Comparison of ENCODE assay signal across 1 cellular context in the genomic region with DNA sequence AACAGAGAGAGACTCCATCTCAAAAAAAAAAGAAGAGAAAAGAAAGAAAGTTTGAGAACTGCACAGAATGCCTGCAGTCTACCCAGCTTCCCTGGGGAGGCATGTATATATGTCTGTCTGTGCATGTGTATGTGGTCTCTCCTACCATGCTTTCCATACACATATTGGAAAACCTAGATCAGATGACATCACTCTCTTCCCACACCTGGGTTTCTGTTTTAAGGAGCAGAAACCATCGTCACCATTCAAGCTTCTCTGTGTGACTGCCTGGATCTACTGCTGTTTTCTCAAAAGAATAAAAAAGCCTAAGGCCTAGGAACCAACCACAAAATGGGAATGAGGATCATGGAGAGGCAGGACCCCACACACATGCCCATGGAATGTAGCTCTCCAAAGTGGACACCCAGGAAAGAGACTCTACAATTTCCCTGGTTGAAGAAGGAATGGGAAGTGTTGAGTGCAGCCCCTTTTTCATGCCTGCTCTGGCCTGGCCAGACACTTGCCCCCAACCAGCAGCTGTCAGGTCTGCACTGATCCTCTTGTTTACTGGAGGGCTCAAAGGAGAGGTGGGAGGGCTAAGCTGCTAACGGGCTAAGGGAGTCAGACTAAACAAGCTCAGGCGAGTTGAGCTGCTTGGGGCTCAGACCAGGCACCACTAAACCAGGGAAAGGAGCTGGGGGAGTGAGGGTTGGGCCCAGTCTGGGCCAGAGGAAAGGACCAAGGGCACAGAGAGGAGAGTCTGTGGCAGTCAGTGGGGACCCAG.
TF ChIP-seq lines count a peak whose summit lies in the region.

No MANE protein-coding gene starts in this region.

TF ChIP-seq in HepG2, 621 proteins besides CTCF, POLR2A, EP300 and RAD21:
- TF ChIP-seq ZNF614 (CRISPR knock-in tag; IDR thresholded peaks at IDR 0.05; ENCODE audit: borderline replicate concordance) (no peak), CREB1 (IDR thresholded peaks at IDR 0.05) (peak; percentile 81), CREB1 (CRISPR knock-in tag; IDR thresholded peaks at IDR 0.05) (no peak), FOXA1 (IDR thresholded peaks at IDR 0.05) (no peak), FOXA1 (CRISPR knock-in tag; IDR thresholded peaks at IDR 0.05) (0 out of 2 replicates have a peak, but pooled peaks have one; percentile 9), ATF7 (IDR thresholded peaks at IDR 0.05) (peak; percentile 83), ATF7 (CRISPR knock-in tag; IDR thresholded peaks at IDR 0.05) (no peak), ZIK1 (CRISPR knock-in tag; IDR thresholded peaks at IDR 0.05; ENCODE audit: borderline replicate concordance, low read depth) (no peak), ZNF292 (CRISPR knock-in tag; IDR thresholded peaks at IDR 0.05; ENCODE audit: borderline replicate concordance, low read depth) (peak; percentile 19; the same call in 1 of the 2 replicates), SNRNP70 (IDR thresholded peaks at IDR 0.05; ENCODE audit: low read depth, low read length) (no peak), ZNF232 (CRISPR knock-in tag; IDR thresholded peaks at IDR 0.05; ENCODE audit: borderline replicate concordance) (no peak), ATRX (CRISPR knock-in tag; IDR thresholded peaks at IDR 0.05; ENCODE audit: borderline replicate concordance) (no peak), HOXA7 (CRISPR knock-in tag; IDR thresholded peaks at IDR 0.05) (no peak), ZSCAN29 (CRISPR knock-in tag; conservative IDR thresholded peaks at IDR 0.05) (no peak), SPEN (CRISPR knock-in tag; IDR thresholded peaks at IDR 0.05; ENCODE audit: low read depth) (0 out of 2 replicates have a peak, but pooled peaks have one; percentile 14), TEAD3 (CRISPR knock-in tag; optimal IDR thresholded peaks at IDR 0.05; ENCODE audit: borderline replicate concordance) (peak; percentile 32), ZNF572 (CRISPR knock-in tag; IDR thresholded peaks at IDR 0.05) (peak; percentile 33; the same call in 1 of the 2 replicates), GABPB1 (CRISPR knock-in tag; IDR thresholded peaks at IDR 0.05) (no peak)
- TF ChIP-seq, protein P1, sequence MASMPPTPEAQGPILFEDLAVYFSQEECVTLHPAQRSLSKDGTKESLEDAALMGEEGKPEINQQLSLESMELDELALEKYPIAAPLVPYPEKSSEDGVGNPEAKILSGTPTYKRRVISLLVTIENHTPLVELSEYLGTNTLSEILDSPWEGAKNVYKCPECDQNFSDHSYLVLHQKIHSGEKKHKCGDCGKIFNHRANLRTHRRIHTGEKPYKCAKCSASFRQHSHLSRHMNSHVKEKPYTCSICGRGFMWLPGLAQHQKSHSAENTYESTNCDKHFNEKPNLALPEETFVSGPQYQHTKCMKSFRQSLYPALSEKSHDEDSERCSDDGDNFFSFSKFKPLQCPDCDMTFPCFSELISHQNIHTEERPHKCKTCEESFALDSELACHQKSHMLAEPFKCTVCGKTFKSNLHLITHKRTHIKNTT (CRISPR knock-in tag; IDR thresholded peaks at IDR 0.05), result no peak
